Comparison of ENCODE assay signal across 8 cellular contexts in the genomic region with DNA sequence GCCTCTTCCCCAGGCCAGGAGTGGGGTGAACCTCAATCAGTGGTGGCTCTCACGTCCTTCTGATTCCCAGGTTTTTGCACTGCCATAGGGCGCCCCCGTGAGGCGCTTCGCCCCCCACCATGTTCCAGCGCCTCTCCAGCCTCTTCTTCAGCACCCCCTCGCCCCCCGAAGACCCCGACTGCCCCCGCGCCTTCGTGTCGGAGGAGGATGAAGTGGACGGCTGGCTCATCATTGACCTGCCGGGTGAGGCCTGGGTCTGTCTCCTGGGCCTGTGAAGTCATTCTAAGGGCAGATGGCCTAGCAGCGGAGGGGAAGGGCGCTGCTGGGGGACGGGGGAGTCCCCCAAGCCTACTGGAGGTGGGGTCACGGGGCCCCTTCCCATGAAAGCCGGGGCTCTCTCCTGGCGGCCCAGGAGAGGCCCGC. TPM values are rescaled to one million over a fixed set of nuclear protein-coding genes. Genes with fewer than 3 reads are reported as not detected.
A peak's percentile ranks its signal among the peaks of the same experiment; 100 is the strongest.
DNase-seq lines count a peak whose midpoint lies in the region; ATAC-seq and TF ChIP-seq lines count a peak whose summit lies in the region.

No MANE protein-coding gene starts in this region.

- H3K4me1 Mint-ChIP-seq in naive thymus-derived CD8-positive, alpha-beta T cell: peaks cover 19 to 35% (median 25%) of the 10 kb centered on the region in 4 donors

- peak; percentile 55 for TF ChIP-seq CTCF in HEK293 (tag by site-specific recombination; IDR thresholded peaks at IDR 0.05)
- peak in 4 of 6 experiments; percentile 28 to 57 (median 36) for TF ChIP-seq CTCF in esophagus squamous epithelium (IDR thresholded peaks at IDR 0.05)

- TF ChIP-seq POLR2A in esophagus squamous epithelium (IDR thresholded peaks at IDR 0.05): no peak

- in situ Hi-C loops in G401 (cut with HindIII; ENCODE audit: low sequenced_read_pairs): no loop called here

- peak overlapping the region in 9 of 10 donors; percentile 57 to 100 (median 93) for H3K27ac Mint-ChIP-seq in naive thymus-derived CD8-positive, alpha-beta T cell

- H3K4me1 ChIP-seq in HEK293 (ENCODE audit: control insufficient read depth, insufficient read depth, low read length) (peaks cover 12% of the 10 kb centered on the region), esophagus squamous epithelium (peaks cover 13 to 66% (median 20%) of the 10 kb centered on the region in 3 donors)

- H3K4me3 ChIP-seq in HEK293 (ENCODE audit: low read depth, low read length) (peak overlapping the region; percentile 59), esophagus squamous epithelium (peak overlapping the region; percentile 47 to 88 (median 76))

- no peaks in the 10 kb centered on the region for H3K27me3 Mint-ChIP-seq in naive thymus-derived CD8-positive, alpha-beta T cell

- peaks cover 0 to 4% (median 0%) of the 10 kb centered on the region in 3 donors for H3K36me3 Mint-ChIP-seq in naive thymus-derived CD8-positive, alpha-beta T cell

- H3K9me3 ChIP-seq in HEK293 (ENCODE audit: control insufficient read depth, insufficient read depth, low read depth, low read length): no peaks in the 10 kb centered on the region
- H3K9me3 ChIP-seq in esophagus squamous epithelium: no peaks in the 10 kb centered on the region

- no peaks in the 10 kb centered on the region for H3K9me3 Mint-ChIP-seq in naive thymus-derived CD8-positive, alpha-beta T cell

- H3K4me3 Mint-ChIP-seq in naive thymus-derived CD8-positive, alpha-beta T cell: peak overlapping the region; percentile 72 to 93 (median 87)

- H3K27ac ChIP-seq in HEK293 (ENCODE audit: extremely low read depth, low read depth, low read length): peak overlapping the region; percentile 86; the same call in 1 of the 2 replicates
- H3K27ac ChIP-seq in esophagus squamous epithelium: peak overlapping the region; percentile 83 to 96 (median 90)

- 0 to 2% methylated on average over 4 to 7 of the region's 22 CpGs for WGBS in esophagus squamous epithelium, 2 donors

- intact Hi-C loops in esophagus squamous epithelium (cut with DNase I): loop anchor here (5.0 kb wide), 1 partner anchor 126 kb away; no protein-coding TSS in a partner anchor

- CTCF ChIA-PET in HEK293 (lab: Yijun Ruan, JAX): interaction anchor here (0.6 to 2.4 kb wide), 19 partner anchors 12 to 692 kb away, joined by 3 to 21 read pairs (median 4); a partner anchor contains a TSS

- peaks cover 0 to 27% of the 10 kb centered on the region in 2 experiments; a peak in 1 of 3 replicates for H3K36me3 ChIP-seq in HEK293 (ENCODE audit: control insufficient read depth in 2 of 2, insufficient read depth in 1 of 2, low read length in 2 of 2)
- H3K36me3 ChIP-seq in esophagus squamous epithelium: peaks cover 0 to 32% (median 0%) of the 10 kb centered on the region in 3 donors

- ATAC-seq in naive thymus-derived CD8-positive, alpha-beta T cell: peak; percentile 16 to 18
- no peak for ATAC-seq in HG03469 (IDR thresholded peaks at IDR 0.05; ENCODE audit: unreplicated experiment)

- H3K27me3 ChIP-seq in esophagus squamous epithelium: no peaks in the 10 kb centered on the region

- POLR2A ChIA-PET in HEK293 (lab: Yijun Ruan, JAX): interaction anchor here (0.6 to 0.7 kb wide), 2 partner anchors 43 to 193 kb away, joined by 3 to 4 read pairs; a partner anchor contains a TSS
- POLR2A ChIA-PET in naive thymus-derived CD8-positive, alpha-beta T cell (lab: Charles Lee): interaction anchor here (0.9 to 3.6 kb wide), 4 partner anchors 31 to 406 kb away, joined by 3 to 12 read pairs (median 4); a partner anchor contains a TSS

- DNase-seq in G401 (ENCODE audit: low spot score) (peak; percentile 32), NCI-H345 treated with DMSO at 0.1 percent for 48 hours (lab: John Stamatoyannopoulos, UW; ENCODE audit: unreplicated experiment) (peak; percentile 18), activated T-cell treated with anti-CD3 and anti-CD28 coated beads for 4 hours (peak; percentile 36), esophagus squamous epithelium (lab: John Stamatoyannopoulos, UW) (no peak), superior temporal gyrus (ENCODE audit: extremely low spot score) (peak; percentile 74)
- DNase-seq in naive thymus-derived CD8-positive, alpha-beta T cell: peak; percentile 46 to 80 (median 61)

TF ChIP-seq in HEK293, 187 proteins besides CTCF, POLR2A, EP300 and RAD21:
- TF ChIP-seq TRIM28 (IDR thresholded peaks at IDR 0.05; ENCODE audit: borderline replicate concordance, low read length) (no peak), ZNF223 (tag by site-specific recombination; IDR thresholded peaks at IDR 0.05) (no peak), ZNF112 (tag by site-specific recombination; IDR thresholded peaks at IDR 0.05) (no peak), ZNF654 (tag by site-specific recombination; IDR thresholded peaks at IDR 0.05; ENCODE audit: low read depth) (peak; percentile 56), YY1 (tag by site-specific recombination; IDR thresholded peaks at IDR 0.05) (peak; percentile 1; the same call in 1 of the 2 replicates), ZNF791 (tag by site-specific recombination; IDR thresholded peaks at IDR 0.05) (no peak)

RNA-seq across cellular contexts. Expression of a gene that starts 4.5 kb away (rescaled TPM):
- 3.6 and 4.6 TPM in 2 replicates for total RNA-seq in G401 (2014; rRNA removed; shearing (Covaris generic))
- total RNA-seq in esophagus squamous epithelium: 10 to 100 TPM; 11.8 to 40.8 (median 36.2) TPM
- total RNA-seq in naive thymus-derived CD8-positive, alpha-beta T cell: 1 to 10 TPM; 1.7 to 1.8 TPM
- polyA plus RNA-seq in naive thymus-derived CD8-positive, alpha-beta T cell: under 1 TPM; 0.08 to 0.64 (median 0.53) TPM

RNA-seq across cellular contexts. Expression of a gene that starts 31.7 kb away (rescaled TPM):
- total RNA-seq in G401 (2014; rRNA removed; shearing (Covaris generic)): 11.8 and 15.8 TPM in 2 replicates
- total RNA-seq in esophagus squamous epithelium: 10 to 100 TPM; 14.8 to 27.1 (median 17.6) TPM
- 10 to 100 TPM; 11.4 to 14.0 TPM for total RNA-seq in naive thymus-derived CD8-positive, alpha-beta T cell
- polyA plus RNA-seq in naive thymus-derived CD8-positive, alpha-beta T cell: 10 to 100 TPM; 18.3 to 25.4 (median 23.2) TPM
